ENCODE assay signal across 21 cellular contexts in genomic region chr10:50565301-50566083, GRCh38.
"Had no signal": no experiment of that assay in that cellular context is flagged by ENCODE, and none has a peak within 500 bp of the region (broad histone marks: within the 10 kb centered on the region; RNA-seq: fewer than 3 reads in every experiment).

No MANE protein-coding gene starts in this region.

- H3K9me3 Mint-ChIP-seq: activated naive CD4-positive, alpha-beta T cell treated with anti-CD3 and anti-CD28 coated beads, Interleukin-2, amount 10 ng/mL, durations not matched to agents 7 days and 5 days; activated naive CD8-positive, alpha-beta T cell treated with anti-CD3 and anti-CD28 coated beads, Interleukin-2, amount 50 U/mL, for 24 hours; immature natural killer cell; mesothelial cell of epicardium; natural killer cell; stimulated activated naive CD8-positive, alpha-beta T cell treated with anti-CD3 and anti-CD28 coated beads, Interleukin-15, Interleukin-2, amounts not matched to agents 100 ng/mL and 50 ng/mL, for 24 hours had no signal

- H3K27ac ChIP-seq: cardiac muscle cell, hepatocyte, prostate gland, spleen had no signal

- ATAC-seq: activated naive CD8-positive, alpha-beta T cell treated with anti-CD3 and anti-CD28 coated beads, Interleukin-2, amount 50 U/mL, for 24 hours; natural killer cell had no signal

- H3K4me3 Mint-ChIP-seq: activated naive CD4-positive, alpha-beta T cell treated with anti-CD3 and anti-CD28 coated beads, Interleukin-2, amount 10 ng/mL, durations not matched to agents 7 days and 5 days; activated naive CD8-positive, alpha-beta T cell treated with anti-CD3 and anti-CD28 coated beads, Interleukin-2, amount 50 U/mL, for 24 hours; immature natural killer cell; mesothelial cell of epicardium; natural killer cell; stimulated activated naive CD8-positive, alpha-beta T cell treated with anti-CD3 and anti-CD28 coated beads, Interleukin-15, Interleukin-2, amounts not matched to agents 100 ng/mL and 50 ng/mL, for 24 hours had no signal

- H3K9me3 ChIP-seq: prostate gland, thyroid gland had no signal

- H3K4me1 Mint-ChIP-seq: activated naive CD4-positive, alpha-beta T cell treated with anti-CD3 and anti-CD28 coated beads, Interleukin-2, amount 10 ng/mL, durations not matched to agents 7 days and 5 days; activated naive CD8-positive, alpha-beta T cell treated with anti-CD3 and anti-CD28 coated beads, Interleukin-2, amount 50 U/mL, for 24 hours had no signal

- H3K4me1 ChIP-seq: prostate gland had no signal

- H3K27ac Mint-ChIP-seq: activated naive CD4-positive, alpha-beta T cell treated with anti-CD3 and anti-CD28 coated beads, Interleukin-2, amount 10 ng/mL, durations not matched to agents 7 days and 5 days; activated naive CD8-positive, alpha-beta T cell treated with anti-CD3 and anti-CD28 coated beads, Interleukin-2, amount 50 U/mL, for 24 hours; mesothelial cell of epicardium; natural killer cell; stimulated activated naive CD8-positive, alpha-beta T cell treated with anti-CD3 and anti-CD28 coated beads, Interleukin-15, Interleukin-2, amounts not matched to agents 100 ng/mL and 50 ng/mL, for 24 hours had no signal

- FAIRE-seq: endometrium had no signal

- H3K27me3 ChIP-seq: cardiac muscle cell, hepatocyte, spleen, thyroid gland had no signal

- H3K4me2 ChIP-seq: hepatocyte had no signal

- H2AFZ ChIP-seq: hepatocyte had no signal

- H3K27me3 Mint-ChIP-seq: activated naive CD4-positive, alpha-beta T cell treated with anti-CD3 and anti-CD28 coated beads, Interleukin-2, amount 10 ng/mL, durations not matched to agents 7 days and 5 days; activated naive CD8-positive, alpha-beta T cell treated with anti-CD3 and anti-CD28 coated beads, Interleukin-2, amount 50 U/mL, for 24 hours; stimulated activated naive CD8-positive, alpha-beta T cell treated with anti-CD3 and anti-CD28 coated beads, Interleukin-15, Interleukin-2, amounts not matched to agents 100 ng/mL and 50 ng/mL, for 24 hours had no signal

- H3K36me3 Mint-ChIP-seq: activated naive CD4-positive, alpha-beta T cell treated with anti-CD3 and anti-CD28 coated beads, Interleukin-2, amount 10 ng/mL, durations not matched to agents 7 days and 5 days; mesothelial cell of epicardium; natural killer cell had no signal

- DNase-seq: activated CD4-positive, alpha-beta T cell treated with anti-CD3 and anti-CD28 coated beads for 4 hours; activated CD4-positive, alpha-beta T cell treated with anti-CD3 and anti-CD28 coated beads, Interleukin-2, amount 50 U/mL, for 48 hours; activated CD4-positive, CD25-positive, alpha-beta regulatory T cell; activated effector memory CD4-positive, alpha-beta T cell treated with anti-CD3 and anti-CD28 coated beads, Interleukin-2, amount 50 U/mL, for 16 hours; activated naive CD4-positive, alpha-beta T cell treated with anti-CD3 and anti-CD28 coated beads, Interleukin-2, amount 10 ng/mL, durations not matched to agents 7 days and 5 days; activated naive CD8-positive, alpha-beta T cell treated with anti-CD3 and anti-CD28 coated beads, Interleukin-2, amount 50 U/mL, for 24 hours; effector CD4-positive, alpha-beta T cell; foreskin melanocyte; immature natural killer cell; natural killer cell; spleen; stimulated activated CD4-positive, alpha-beta T cell treated with anti-CD3 and anti-CD28 coated beads, Interleukin-4, amount 100 ng/mL, for 24 hours; substantia nigra; SW 1271; thyroid gland had no signal
